Comparison of ENCODE assay signal across 17 cellular contexts in the genomic region with DNA sequence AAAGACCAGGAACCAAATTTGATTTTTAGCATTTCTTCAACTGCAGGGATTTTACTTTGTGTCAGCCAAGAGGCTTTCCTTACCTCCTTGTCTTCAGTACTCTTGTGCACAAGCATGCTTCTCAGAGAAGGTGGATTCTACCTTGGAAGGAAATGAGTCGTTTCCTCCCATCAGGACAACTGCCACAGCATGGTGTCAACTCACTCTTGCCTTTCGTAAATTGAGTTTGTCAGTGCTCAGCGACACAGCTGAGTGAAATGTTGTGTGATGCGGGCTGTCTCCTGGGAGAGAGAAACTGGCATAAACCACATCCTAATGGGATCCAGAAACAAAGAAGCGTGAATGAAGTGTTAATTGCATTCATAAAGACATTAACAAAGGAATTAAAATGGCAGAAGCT. TPM values are rescaled to one million over a fixed set of nuclear protein-coding genes. Genes with fewer than 3 reads are reported as not detected.
DNase-seq lines count a peak whose midpoint lies in the region; ATAC-seq, FAIRE-seq and TF ChIP-seq lines count a peak whose summit lies in the region.
"Had no signal": no experiment of that assay in that cellular context is flagged by ENCODE, and none has a peak within 500 bp of the region (broad histone marks: within the 10 kb centered on the region; RNA-seq: fewer than 3 reads in every experiment).

No MANE protein-coding gene starts in this region.

- no peak overlapping the region for H3K4me3 Mint-ChIP-seq in progenitor cell of endocrine pancreas (ENCODE audit: low read depth)
- H3K4me3 Mint-ChIP-seq: activated CD4-positive, alpha-beta T cell treated with anti-CD3 and anti-CD28 coated beads for 36 hours had no signal

- TF ChIP-seq EP300 in HepG2 (IDR thresholded peaks at IDR 0.05; ENCODE audit: low read depth in 2 of 2, low read length in 2 of 2) (no peak), HepG2 (CRISPR knock-in tag; IDR thresholded peaks at IDR 0.05; ENCODE audit: borderline replicate concordance) (no peak)

- CTCF ChIA-PET in HepG2 (lab: Yijun Ruan, JAX; ENCODE audit: low intra/inter-chr PET ratio, low total read pairs), result no interaction called here

- in situ Hi-C loops in HepG2 (cut with HindIII; ENCODE audit: extremely low pct_ligation_motif_present, low pct_unique_long_range_greater_than_20kb), result no loop called here

- DNase-seq in H7 (peak; percentile 31), NCI-H2227 treated with DMSO at 0.1 percent for 48 hours (lab: John Stamatoyannopoulos, UW) (peak; percentile 38), epithelial cell of esophagus (ENCODE audit: low read depth) (peak; percentile 17), progenitor cell of endocrine pancreas (ENCODE audit: low spot score, unreplicated experiment) (no peak), HepG2 (ENCODE audit: low spot score) (no peak)
- DNase-seq: activated CD4-positive, alpha-beta T cell treated with anti-CD3 and anti-CD28 coated beads for 36 hours; activated CD8-positive, alpha-beta memory T cell treated with anti-CD3 and anti-CD28 coated beads, Interleukin-2, amount 50 U/mL, for 48 hours; activated gamma-delta T cell treated with Interleukin-2 at 50 U/mL for 16 hours; anterior cingulate cortex; COR-L47; left ventricle myocardium superior; stimulated activated CD4-positive, alpha-beta T cell treated with anti-CD3 and anti-CD28 coated beads, Interleukin-2, amount 100 ng/mL, for 48 hours had no signal

- H3K4me1 Mint-ChIP-seq in progenitor cell of endocrine pancreas (ENCODE audit: low read depth), result peaks cover 20% of the 10 kb centered on the region

- no peaks in the 10 kb centered on the region for H3K9me3 ChIP-seq in HepG2 (ENCODE audit: low read length)

- TF ChIP-seq RAD21 in HepG2 (CRISPR knock-in tag; IDR thresholded peaks at IDR 0.05), result no peak

- intact Hi-C loops in HepG2 (cut with micrococcal nuclease; ENCODE audit: unreplicated experiment), result no loop called here

- H3K27ac Mint-ChIP-seq in progenitor cell of endocrine pancreas, result peak overlapping the region; percentile 85
- H3K27ac Mint-ChIP-seq: activated CD4-positive, alpha-beta T cell treated with anti-CD3 and anti-CD28 coated beads for 36 hours had no signal

- TF ChIP-seq POLR2A in HepG2 (IDR thresholded peaks at IDR 0.05; ENCODE audit: insufficient read depth in 1 of 2, low read depth in 2 of 2, low read length in 2 of 2), result no peak

- peaks cover 4% of the 10 kb centered on the region for H3K27me3 Mint-ChIP-seq in progenitor cell of endocrine pancreas

- H3K4me2 ChIP-seq in HepG2 (ENCODE audit: low read depth, low read length), result no peak overlapping the region

- no peak overlapping the region for H3K27ac ChIP-seq in HepG2 (ENCODE audit: extremely low read length, insufficient read depth, low read length)

- H3K4me1 ChIP-seq in HepG2 (ENCODE audit: insufficient read depth, low read length), result no peaks in the 10 kb centered on the region

- H3K4me3 ChIP-seq in H7 (ENCODE audit: insufficient read depth, low read depth, low read length), result no peak overlapping the region
- no peak overlapping the region for H3K4me3 ChIP-seq in epithelial cell of esophagus (ENCODE audit: low read length)
- H3K4me3 ChIP-seq in HepG2 (replicated peaks in 1 of 3; ENCODE audit: insufficient read depth in 1 of 3, low read depth in 2 of 3, low read length in 3 of 3), result no peak overlapping the region

- H3K79me2 ChIP-seq in HepG2 (ENCODE audit: insufficient read depth, low read length), result no peaks in the 10 kb centered on the region

- H3K36me3 ChIP-seq in H7 (replicated peaks; ENCODE audit: control insufficient read depth, insufficient read depth, low read length) (no peaks in the 10 kb centered on the region), HepG2 (replicated peaks in 1 of 2; ENCODE audit: control insufficient read depth in 1 of 2, insufficient read depth in 2 of 2, low read length in 2 of 2) (no peaks in the 10 kb centered on the region)

- no peak overlapping the region for H3K9ac ChIP-seq in HepG2 (ENCODE audit: insufficient read depth, low read depth, low read length)

- H3K36me3 Mint-ChIP-seq in progenitor cell of endocrine pancreas (ENCODE audit: insufficient read depth), result no peaks in the 10 kb centered on the region

- no peak for FAIRE-seq in HepG2 (lab: Jason Lieb, UNC)
- FAIRE-seq: endometrium, HTR-8/SVneo had no signal

- H3K27me3 ChIP-seq in H7 (ENCODE audit: control insufficient read depth, insufficient read depth, low read length) (no peaks in the 10 kb centered on the region), HepG2 (ENCODE audit: control insufficient read depth in 1 of 2, insufficient read depth in 2 of 2, low read length in 2 of 2) (peaks cover 0 to 9% of the 10 kb centered on the region in 2 experiments; a peak in 3 of 5 replicates)

- H4K20me1 ChIP-seq in HepG2 (ENCODE audit: insufficient read depth, low read length), result no peaks in the 10 kb centered on the region

- no peaks in the 10 kb centered on the region for H3K9me3 Mint-ChIP-seq in progenitor cell of endocrine pancreas (ENCODE audit: low read depth)

- ATAC-seq in HG02973 (IDR thresholded peaks at IDR 0.05; ENCODE audit: unreplicated experiment), result no peak
- ATAC-seq in HepG2, result no peak
- ATAC-seq in HG02840 (IDR thresholded peaks at IDR 0.05; ENCODE audit: low FRiP score, unreplicated experiment), result no peak
- ATAC-seq in HG02571 (IDR thresholded peaks at IDR 0.05; ENCODE audit: unreplicated experiment), result no peak
- ATAC-seq: activated CD4-positive, alpha-beta T cell treated with anti-CD3 and anti-CD28 coated beads for 36 hours; left ventricle myocardium superior had no signal

- POLR2A ChIA-PET in HepG2 (lab: Yijun Ruan, JAX), result no interaction called here

- no peak for TF ChIP-seq CTCF in epithelial cell of esophagus (IDR thresholded peaks at IDR 0.05; ENCODE audit: insufficient read depth, low read depth, low read length, missing control alignments)
- TF ChIP-seq CTCF in progenitor cell of endocrine pancreas (IDR thresholded peaks at IDR 0.05; ENCODE audit: unreplicated experiment), result no peak
- TF ChIP-seq CTCF in HepG2 (CRISPR knock-in tag; IDR thresholded peaks at IDR 0.05), result no peak

- H2AFZ ChIP-seq in HepG2 (ENCODE audit: low read length), result no peak overlapping the region

- no TSS peak for BruUV-seq in HepG2 (replicated peaks; lab: Mats Ljungman, UMichigan)

- WGBS in HepG2 (ENCODE audit: low lambda C conversion rate), result 19% methylated on average over 5 of the region's 5 CpGs

TF ChIP-seq in HepG2, 621 proteins besides CTCF, POLR2A, EP300 and RAD21 (continues in another document):
- TF ChIP-seq ZSCAN30 (CRISPR knock-in tag; IDR thresholded peaks at IDR 0.05) (no peak), DNMT1 (CRISPR knock-in tag; IDR thresholded peaks at IDR 0.05) (no peak), GTF3A (CRISPR knock-in tag; conservative IDR thresholded peaks at IDR 0.05) (no peak), ZXDC (CRISPR knock-in tag; IDR thresholded peaks at IDR 0.05) (no peak), STAG1 (CRISPR knock-in tag; IDR thresholded peaks at IDR 0.05) (no peak), ZNF670 (CRISPR knock-in tag; IDR thresholded peaks at IDR 0.05; ENCODE audit: borderline replicate concordance) (no peak), XRCC5 (optimal IDR thresholded peaks at IDR 0.05; ENCODE audit: low read length) (no peak)

RNA-seq across cellular contexts. Expression of gene SLC22A15, which starts 51.6 kb away (rescaled TPM):
- total RNA-seq in H7 (2014; rRNA removed; shearing (Covaris generic)), result 5.5 and 5.9 TPM in 2 replicates
- total RNA-seq in progenitor cell of endocrine pancreas (4.6 and 5.3 TPM in 2 replicates), HepG2 (2016; rRNA removed; fragmentation: Illumina TruSeq; extraction: Trizol) (0.24 and 0.27 TPM in 2 replicates)
- total RNA-seq in HepG2 (2016; cell fraction: cytosol; rRNA removed; fragmentation: Illumina TruSeq; extraction: Trizol; ENCODE audit: low read depth), result 0.20 and 0.26 TPM in 2 replicates
- 0.16 and 0.17 TPM in 2 replicates for total RNA-seq in HepG2 (2016; cell fraction: insoluble cytoplasmic fraction; rRNA removed; fragmentation: Illumina TruSeq; extraction: Trizol)
- 0.21 and 0.22 TPM in 2 replicates for total RNA-seq in HepG2 (2016; cell fraction: membrane; rRNA removed; fragmentation: Illumina TruSeq; extraction: Trizol)
- total RNA-seq in HepG2 (2016; cell fraction: nucleus; rRNA removed; fragmentation: Illumina TruSeq; extraction: Trizol), result 0.91 and 1.7 TPM in 2 replicates
- 1.7 and 2.3 TPM in 2 replicates for polyA plus RNA-seq in HepG2 (2011; rRNA removed)
- 0.86 and 1.2 TPM in 2 replicates for polyA plus RNA-seq in HepG2 (2011; cell fraction: cytosol; rRNA removed)
- 3.5 and 5.4 TPM in 2 replicates for polyA plus RNA-seq in HepG2 (2011; cell fraction: nucleus; rRNA removed)
- 0.73 and 0.93 TPM in 2 replicates for polyA plus RNA-seq in HepG2 (2012)
- 0.02 and 0.07 TPM in 2 replicates for polyA plus RNA-seq in HepG2 (2016; cell fraction: cytosol; fragmentation: Illumina TruSeq; extraction: Trizol; ENCODE audit: low read depth)
- 0.11 and 0.12 TPM in 2 replicates for polyA plus RNA-seq in HepG2 (2016; cell fraction: insoluble cytoplasmic fraction; fragmentation: Illumina TruSeq; extraction: Trizol; ENCODE audit: low read depth)
- 0.11 and 0.16 TPM in 2 replicates for polyA plus RNA-seq in HepG2 (2016; cell fraction: membrane; fragmentation: Illumina TruSeq; extraction: Trizol; ENCODE audit: low read depth)
- 0.73 and 0.85 TPM in 2 replicates for polyA plus RNA-seq in HepG2 (2016; cell fraction: nucleus; fragmentation: Illumina TruSeq; extraction: Trizol; ENCODE audit: insufficient read depth, low read depth)
- 3.2 and 9.4 TPM in 2 replicates for polyA minus RNA-seq in HepG2 (2011; rRNA and poly(A)+ RNA removed; ENCODE audit: low replicate concordance)
- polyA minus RNA-seq in HepG2 (2011; cell fraction: cytosol; rRNA and poly(A)+ RNA removed), result 0.44 and 1.9 TPM in 2 replicates
- 12.4 and 13.1 TPM in 2 replicates for polyA minus RNA-seq in HepG2 (2011; cell fraction: nucleus; rRNA and poly(A)+ RNA removed)

Comparison
In these comparisons a context has a peak if more than half of its experiments do, and no peak if none do; other contexts are left out.
1. DNase-seq: peak in H7 (single experiment), NCI-H2227 treated with DMSO at 0.1 percent for 48 hours (single experiment) and epithelial cell of esophagus (single experiment); none in progenitor cell of endocrine pancreas (single experiment) and HepG2 (single experiment).